Comparison of ENCODE assay signal across 8 cellular contexts in genomic region chr19:7533281-7533819, GRCh38. TPM values are rescaled to one million over a fixed set of nuclear protein-coding genes. Genes with fewer than 3 reads are reported as not detected.
DNase-seq lines count a peak whose midpoint lies in the region; ATAC-seq and TF ChIP-seq lines count a peak whose summit lies in the region.

No MANE protein-coding gene starts in this region.

- no peak for TF ChIP-seq EP300 in neural cell (conservative IDR thresholded peaks at IDR 0.05; ENCODE audit: poor library complexity, severe bottlenecking)

- peak overlapping the region; percentile 65 for H2AFZ ChIP-seq in neural cell (ENCODE audit: low read depth, low read length)

- TF ChIP-seq CTCF in WERI-Rb-1 (IDR thresholded peaks at IDR 0.05; ENCODE audit: low read depth, low read length) (no peak), fibroblast of the aortic adventitia (IDR thresholded peaks at IDR 0.05; ENCODE audit: insufficient read depth, low read length) (no peak), neural cell (IDR thresholded peaks at IDR 0.05; ENCODE audit: poor library complexity, severe bottlenecking) (no peak)

- no peaks in the 10 kb centered on the region for H3K27me3 ChIP-seq in WERI-Rb-1 (ENCODE audit: insufficient read depth, low read depth, severe bottlenecking)
- H3K27me3 ChIP-seq in neural cell (ENCODE audit: insufficient read depth, low read depth, low read length) = no peaks in the 10 kb centered on the region

- peaks cover 5% of the 10 kb centered on the region for H3F3A ChIP-seq in neural cell (ENCODE audit: insufficient read depth, low read length, poor library complexity, severe bottlenecking)

- DNase-seq in GM03348 (ENCODE audit: low spot score) = peak; percentile 94
- no peak for DNase-seq in WERI-Rb-1
- DNase-seq in fibroblast of the aortic adventitia (ENCODE audit: low read depth) = peak; percentile 74
- DNase-seq in GOT3 (lab: John Stamatoyannopoulos, UW) = no peak
- DNase-seq in activated CD4-positive, alpha-beta T cell treated with anti-CD3 and anti-CD28 coated beads, Interleukin-2, amount 50 U/mL, for 4 hours = no peak

- H3K27ac ChIP-seq in WERI-Rb-1 = peak overlapping the region; percentile 78
- H3K27ac ChIP-seq in neural cell (ENCODE audit: low read length) = peak overlapping the region; percentile 87

- H4K20me1 ChIP-seq in neural cell (ENCODE audit: insufficient read depth) = no peaks in the 10 kb centered on the region

- ATAC-seq in GM18511 (IDR thresholded peaks at IDR 0.05; ENCODE audit: unreplicated experiment) (no peak), GM18505 (IDR thresholded peaks at IDR 0.05; ENCODE audit: unreplicated experiment) (no peak)

- peak overlapping the region; percentile 70 for H3K4me2 ChIP-seq in neural cell (ENCODE audit: low read length)

- H3K4me3 ChIP-seq in WERI-Rb-1 (ENCODE audit: low read depth, low read length) (peak overlapping the region; percentile 80), fibroblast of the aortic adventitia (ENCODE audit: low read depth, low read length) (peak overlapping the region; percentile 99), neural cell (ENCODE audit: low read length) (peak overlapping the region; percentile 94)

- TF ChIP-seq RAD21 in neural cell (conservative IDR thresholded peaks at IDR 0.05) = no peak

- H3K9me2 ChIP-seq in neural cell (ENCODE audit: insufficient read depth, low read length) = no peaks in the 10 kb centered on the region

- H3K36me3 ChIP-seq in WERI-Rb-1 (peaks cover 3% of the 10 kb centered on the region; the same call in 1 of the 2 replicates), neural cell (ENCODE audit: insufficient read depth, low read length) (no peaks in the 10 kb centered on the region)

- no peaks in the 10 kb centered on the region for H3K79me2 ChIP-seq in neural cell (replicated peaks; ENCODE audit: insufficient read depth, low read length)

- no peaks in the 10 kb centered on the region for H3K9me3 ChIP-seq in WERI-Rb-1 (ENCODE audit: severe bottlenecking)
- H3K9me3 ChIP-seq in neural cell (ENCODE audit: low read length) = no peaks in the 10 kb centered on the region

- TF ChIP-seq POLR2A in GM18505 (IDR thresholded peaks at IDR 0.05; ENCODE audit: borderline replicate concordance, extremely low read depth, insufficient read depth, insufficient read length) = no peak

- peak overlapping the region; percentile 86 for H3K9ac ChIP-seq in neural cell (ENCODE audit: low read length)

TF ChIP-seq in neural cell, 6 proteins besides CTCF, POLR2A, EP300 and RAD21:
- TF ChIP-seq SMC3 (conservative IDR thresholded peaks at IDR 0.05; ENCODE audit: poor library complexity) (no peak), POLR2AphosphoS5 (IDR thresholded peaks at IDR 0.05) (no peak), TAF1 (IDR thresholded peaks at IDR 0.05; ENCODE audit: low read depth) (no peak)
TF ChIP-seq in neural cell: peak in this region for 0.

RNA-seq across cellular contexts. Expression of gene PNPLA6, which starts 2.2 kb away (rescaled TPM):
- total RNA-seq in fibroblast of the aortic adventitia (ENCODE audit: low replicate concordance) = 67.8 and 123 TPM in 2 replicates
- 10.8 and 25.0 TPM in 2 replicates for polyA plus RNA-seq in neural cell
- polyA minus RNA-seq in neural cell = 28.4 and 33.8 TPM in 2 replicates

RNA-seq across cellular contexts. Expression of gene MCOLN1, which starts 10.9 kb away (rescaled TPM):
- 12.0 and 17.3 TPM in 2 replicates for total RNA-seq in fibroblast of the aortic adventitia (ENCODE audit: low replicate concordance)
- 16.9 and 20.6 TPM in 2 replicates for polyA plus RNA-seq in neural cell
- polyA minus RNA-seq in neural cell = 10.8 and 11.0 TPM in 2 replicates

RNA-seq across cellular contexts. Expression of gene ZNF358, which starts 17.4 kb away (rescaled TPM):
- total RNA-seq in fibroblast of the aortic adventitia (ENCODE audit: low replicate concordance) = 33.9 and 113 TPM in 2 replicates
- polyA plus RNA-seq in neural cell = 14.6 and 22.0 TPM in 2 replicates
- 25.8 and 29.5 TPM in 2 replicates for polyA minus RNA-seq in neural cell

RNA-seq across cellular contexts. Expression of gene PEX11G, which starts 44.5 kb away (rescaled TPM):
- total RNA-seq in fibroblast of the aortic adventitia (ENCODE audit: low replicate concordance) = 1.6 and 5.4 TPM in 2 replicates
- polyA plus RNA-seq in neural cell = 1.2 and 1.3 TPM in 2 replicates
- 0.81 and 0.97 TPM in 2 replicates for polyA minus RNA-seq in neural cell

Comparison
In these comparisons a context has a peak if more than half of its experiments do, and no peak if none do; other contexts are left out.
1. DNase-seq: peak in GM03348 (single experiment) and fibroblast of the aortic adventitia (single experiment); none in WERI-Rb-1 (single experiment), GOT3 (single experiment) and activated CD4-positive, alpha-beta T cell treated with anti-CD3 and anti-CD28 coated beads, Interleukin-2, amount 50 U/mL, for 4 hours (0 of 2).
2. Peak in every context shown above with its lines, with median percentiles within 50 percentile points of each other: H3K4me3 ChIP-seq.